11 cellular contexts compared by ENCODE assay signal in genomic region chr22:35541254-35541748, GRCh38. TPM values are rescaled to one million over a fixed set of nuclear protein-coding genes. Genes with fewer than 3 reads are reported as not detected.
DNase-seq lines count a peak whose midpoint lies in the region; ATAC-seq, FAIRE-seq and TF ChIP-seq lines count a peak whose summit lies in the region.
"Had no signal": no experiment of that assay in that cellular context is flagged by ENCODE, and none has a peak within 500 bp of the region (broad histone marks: within the 10 kb centered on the region; RNA-seq: fewer than 3 reads in every experiment).

No MANE protein-coding gene starts in this region.

- H3K4me3 ChIP-seq in HEK293 (ENCODE audit: low read depth, low read length) (peak overlapping the region; percentile 56), endodermal cell (ENCODE audit: low read length) (peak overlapping the region; percentile 76)
- H3K4me3 ChIP-seq in naive thymus-derived CD4-positive, alpha-beta T cell (ENCODE audit: low read length), result no peak overlapping the region

- no peak for FAIRE-seq in GM12891 (lab: Jason Lieb, UNC)
- no peak for FAIRE-seq in D721Med (lab: Jason Lieb, UNC)

- H3K4me1 ChIP-seq in HEK293 (ENCODE audit: control insufficient read depth, insufficient read depth, low read length), result no peaks in the 10 kb centered on the region; the same call in 1 of the 2 replicates
- no peaks in the 10 kb centered on the region for H3K4me1 ChIP-seq in endodermal cell (ENCODE audit: control insufficient read depth, insufficient read depth, low read length)
- peaks cover 4 to 5% of the 10 kb centered on the region in 2 donors for H3K4me1 ChIP-seq in naive thymus-derived CD4-positive, alpha-beta T cell (ENCODE audit: control insufficient read depth in 2 of 2, insufficient read depth in 2 of 2, low read length in 2 of 2)

- peaks cover 58% of the 10 kb centered on the region for H3K27me3 Mint-ChIP-seq in endodermal cell (ENCODE audit: insufficient read depth)
- H3K27me3 Mint-ChIP-seq in naive thymus-derived CD4-positive, alpha-beta T cell, result peaks cover 24 to 60% (median 26%) of the 10 kb centered on the region in 5 donors

- CTCF ChIA-PET in HEK293 (lab: Yijun Ruan, JAX), result interaction anchor here (0.6 to 3.5 kb wide), 6 partner anchors 10 to 112 kb away, joined by 3 to 26 read pairs (median 6); no protein-coding TSS in a partner anchor
- CTCF ChIA-PET in naive thymus-derived CD4-positive, alpha-beta T cell (lab: Charles Lee), result no interaction called here

- TF ChIP-seq POLR2A in GM12891 (IDR thresholded peaks at IDR 0.05; ENCODE audit: low read depth, low read length), result no peak

- no peak for TF ChIP-seq CTCF in HEK293 (tag by site-specific recombination; IDR thresholded peaks at IDR 0.05)
- TF ChIP-seq CTCF in endodermal cell (conservative IDR thresholded peaks at IDR 0.05), result no peak
- no peak for TF ChIP-seq CTCF in D721Med (IDR thresholded peaks at IDR 0.05; ENCODE audit: insufficient read depth, missing control alignments)

- H3K36me3 Mint-ChIP-seq in endodermal cell (ENCODE audit: low read depth), result no peaks in the 10 kb centered on the region
- peaks cover 0 to 1% (median 0%) of the 10 kb centered on the region in 5 donors for H3K36me3 Mint-ChIP-seq in naive thymus-derived CD4-positive, alpha-beta T cell

- no peak for ATAC-seq in naive thymus-derived CD4-positive, alpha-beta T cell
- no peak for ATAC-seq in GM21390 (IDR thresholded peaks at IDR 0.05; ENCODE audit: unreplicated experiment)

- no peak overlapping the region for H3K4me3 Mint-ChIP-seq in endodermal cell
- peak overlapping the region in 8 of 10 donors; percentile 1 to 79 (median 36) for H3K4me3 Mint-ChIP-seq in naive thymus-derived CD4-positive, alpha-beta T cell

- H3K27ac ChIP-seq in HEK293 (ENCODE audit: extremely low read depth, low read depth, low read length), result peak overlapping the region; percentile 7; the same call in 1 of the 2 replicates
- H3K27ac ChIP-seq in endodermal cell (ENCODE audit: low read depth, low read length), result no peak overlapping the region
- H3K27ac ChIP-seq in naive thymus-derived CD4-positive, alpha-beta T cell (ENCODE audit: low read depth, low read length), result no peak overlapping the region
- H3K27ac ChIP-seq: neutrophil had no signal

- POLR2A ChIA-PET in HEK293 (lab: Yijun Ruan, JAX), result interaction anchor here (1.0 to 2.1 kb wide), 4 partner anchors 12 to 242 kb away, joined by 3 to 11 read pairs (median 4); partner anchors contain the start of gene TOM1
- POLR2A ChIA-PET in naive thymus-derived CD4-positive, alpha-beta T cell (lab: Charles Lee), result no interaction called here

- peaks cover 4% of the 10 kb centered on the region for H3K4me1 Mint-ChIP-seq in endodermal cell
- peaks cover 0 to 14% (median 8%) of the 10 kb centered on the region in 7 donors for H3K4me1 Mint-ChIP-seq in naive thymus-derived CD4-positive, alpha-beta T cell

- DNase-seq in ACHN (peak; percentile 10), endodermal cell (peak; percentile 75), GM12891 (ENCODE audit: insufficient read length, low spot score) (no peak), D721Med (ENCODE audit: insufficient read length, low spot score) (no peak), mesenteric fat pad (ENCODE audit: low spot score) (no peak)
- no peak for DNase-seq in naive thymus-derived CD4-positive, alpha-beta T cell

- in situ Hi-C loops in ACHN (cut with HindIII; ENCODE audit: low pct_ligation_motif_present, low pct_unique_long_range_greater_than_20kb, low sequenced_read_pairs), result no loop called here

- intact Hi-C loops in naive thymus-derived CD4-positive, alpha-beta T cell (cut with micrococcal nuclease), result no loop called here

- H3K36me3 ChIP-seq in HEK293 (ENCODE audit: control insufficient read depth in 2 of 2, insufficient read depth in 1 of 2, low read length in 2 of 2), result no peaks in the 10 kb centered on the region
- H3K36me3 ChIP-seq in endodermal cell (ENCODE audit: control insufficient read depth, insufficient read depth, low read length), result no peaks in the 10 kb centered on the region
- H3K36me3 ChIP-seq in naive thymus-derived CD4-positive, alpha-beta T cell (ENCODE audit: control insufficient read depth in 2 of 3, insufficient read depth in 3 of 3, low read length in 3 of 3), result no peaks in the 10 kb centered on the region
- H3K36me3 ChIP-seq: neutrophil had no signal

- H3K9me3 ChIP-seq in HEK293 (ENCODE audit: control insufficient read depth, insufficient read depth, low read depth, low read length) (no peaks in the 10 kb centered on the region), endodermal cell (ENCODE audit: control insufficient read depth, low read length) (no peaks in the 10 kb centered on the region)
- no peaks in the 10 kb centered on the region for H3K9me3 ChIP-seq in naive thymus-derived CD4-positive, alpha-beta T cell (ENCODE audit: control insufficient read depth in 2 of 3, low read length in 3 of 3)
- H3K9me3 ChIP-seq: neutrophil had no signal

- WGBS in endodermal cell (ENCODE audit: insufficient coverage in 1 of 2, insufficient read length in 1 of 2), 2 experiments, result 9 to 11% methylated on average over 21 to 28 of the region's 28 CpGs

- H3K9me3 Mint-ChIP-seq in endodermal cell, result no peaks in the 10 kb centered on the region
- H3K9me3 Mint-ChIP-seq in naive thymus-derived CD4-positive, alpha-beta T cell, result peaks cover 0 to 2% (median 0%) of the 10 kb centered on the region in 11 donors
- H3K9me3 Mint-ChIP-seq: central memory CD8-positive, alpha-beta T cell; stimulated activated naive CD8-positive, alpha-beta T cell treated with anti-CD3 and anti-CD28 coated beads, Interleukin-15, Interleukin-2, amounts not matched to agents 100 ng/mL and 50 ng/mL, for 24 hours had no signal

- H3K9ac ChIP-seq in endodermal cell (ENCODE audit: extremely low read depth, low read length, poor library complexity, severe bottlenecking), result no peak overlapping the region

- H3K27me3 ChIP-seq in endodermal cell (ENCODE audit: control insufficient read depth, insufficient read depth, low read length, poor library complexity, severe bottlenecking), result peaks cover 70% of the 10 kb centered on the region
- peaks cover 4 to 13% of the 10 kb centered on the region in 2 donors for H3K27me3 ChIP-seq in naive thymus-derived CD4-positive, alpha-beta T cell (ENCODE audit: control insufficient read depth in 2 of 2, insufficient read depth in 2 of 2, low read length in 2 of 2)

- H3K27ac Mint-ChIP-seq in endodermal cell, result no peak overlapping the region
- no peak overlapping the region for H3K27ac Mint-ChIP-seq in naive thymus-derived CD4-positive, alpha-beta T cell
- H3K27ac Mint-ChIP-seq: stimulated activated naive CD8-positive, alpha-beta T cell treated with anti-CD3 and anti-CD28 coated beads, Interleukin-15, Interleukin-2, amounts not matched to agents 100 ng/mL and 50 ng/mL, for 24 hours had no signal

TF ChIP-seq in HEK293, 187 proteins besides CTCF, POLR2A, EP300 and RAD21 (continues in another document):
- no peak for TF ChIP-seq ZNF639 (tag by site-specific recombination; IDR thresholded peaks at IDR 0.05)
- TF ChIP-seq ZFP3 (tag by site-specific recombination; IDR thresholded peaks at IDR 0.05; ENCODE audit: low read depth), result no peak

TF ChIP-seq in GM12891, 5 proteins besides CTCF, POLR2A, EP300 and RAD21:
- TF ChIP-seq TAF1 (IDR thresholded peaks at IDR 0.05; ENCODE audit: low read depth, low read length) (no peak), PAX5 (IDR thresholded peaks at IDR 0.05; ENCODE audit: insufficient read depth, low read length, severe bottlenecking) (no peak), POU2F2 (IDR thresholded peaks at IDR 0.05; ENCODE audit: low read depth, low read length) (no peak), SPI1 (IDR thresholded peaks at IDR 0.05; ENCODE audit: low read depth, low read length) (no peak), POLR2AphosphoS5 (IDR thresholded peaks at IDR 0.05; ENCODE audit: low read depth, low read length) (no peak)

RNA-seq across cellular contexts. Expression of gene RASD2, which starts 0.7 kb away (rescaled TPM):
- total RNA-seq in endodermal cell (under 1 TPM; 0.15 to 0.24 TPM), mesenteric fat pad (1.6 TPM)
- 2.4 TPM for polyA plus RNA-seq in endodermal cell (2013, experiment 1 of 2)
- polyA plus RNA-seq in endodermal cell (2013, experiment 2 of 2), result 2.0 TPM
- 1 to 10 TPM in 1 of 5 experiments, under 1 TPM in 1, not detected in 3; 0.24 to 1.4 TPM for total RNA-seq in naive thymus-derived CD4-positive, alpha-beta T cell
- under 1 TPM in 1 of 2 donors, not detected in 1; 0.05 TPM for polyA plus RNA-seq in naive thymus-derived CD4-positive, alpha-beta T cell
- polyA plus RNA-seq in GM12891 (2012; ENCODE audit: low read depth, missing spikeins), result 0.03 TPM

Comparison
In these comparisons a context has a peak if more than half of its experiments do, and no peak if none do; other contexts are left out.
1. DNase-seq: peak in ACHN (single experiment) and endodermal cell (single experiment); none in naive thymus-derived CD4-positive, alpha-beta T cell (0 of 9), GM12891 (single experiment), D721Med (single experiment) and mesenteric fat pad (single experiment).